1 cellular context compared by ENCODE assay signal in genomic region chr10:12063483-12063818, GRCh38.
TF ChIP-seq lines count a peak whose summit lies in the region.

No MANE protein-coding gene starts in this region.

TF ChIP-seq in H1, 55 proteins besides CTCF, POLR2A, EP300 and RAD21:
- TF ChIP-seq EGR1 (IDR thresholded peaks at IDR 0.05; ENCODE audit: borderline replicate concordance, low read depth, low read length), result no peak
- no peak for TF ChIP-seq ASH2L (IDR thresholded peaks at IDR 0.05; ENCODE audit: low read length)
- no peak for TF ChIP-seq USF2 (IDR thresholded peaks at IDR 0.05; ENCODE audit: low read length)
- TF ChIP-seq POLR2AphosphoS5 (IDR thresholded peaks at IDR 0.05; ENCODE audit: low read depth, low read length), result no peak
- no peak for TF ChIP-seq CBX5 (IDR thresholded peaks at IDR 0.05; ENCODE audit: low read depth, low read length)
- TF ChIP-seq PHF8 (conservative IDR thresholded peaks at IDR 0.05; ENCODE audit: low read depth, low read length), result no peak
- TF ChIP-seq SIN3A (conservative IDR thresholded peaks at IDR 0.05 in 1 of 2, IDR thresholded peaks at IDR 0.05 in 1 of 2; ENCODE audit: low read depth in 1 of 2, low read length in 2 of 2), result no peak
- TF ChIP-seq SUZ12 (IDR thresholded peaks at IDR 0.05; ENCODE audit: low read length), result no peak
- TF ChIP-seq KDM4A (IDR thresholded peaks at IDR 0.05; ENCODE audit: low read depth, low read length, severe bottlenecking), result no peak
- no peak for TF ChIP-seq RNF2 (IDR thresholded peaks at IDR 0.05; ENCODE audit: borderline replicate concordance, low read depth, low read length, missing control alignments, poor library complexity, severe bottlenecking)
- no peak for TF ChIP-seq CBX8 (IDR thresholded peaks at IDR 0.05; ENCODE audit: borderline replicate concordance, low read depth, low read length)
- no peak for TF ChIP-seq BCL11A (IDR thresholded peaks at IDR 0.05; ENCODE audit: low read depth in 2 of 2, low read length in 2 of 2)
- TF ChIP-seq CTBP2 (IDR thresholded peaks at IDR 0.05; ENCODE audit: borderline replicate concordance, insufficient read depth, insufficient read length, low read length), result no peak
- TF ChIP-seq POU5F1 (IDR thresholded peaks at IDR 0.05; ENCODE audit: low read depth, low read length), result no peak
- TF ChIP-seq SRF (IDR thresholded peaks at IDR 0.05; ENCODE audit: low read depth, low read length), result no peak
- TF ChIP-seq SP1 (IDR thresholded peaks at IDR 0.05; ENCODE audit: low read depth, low read length), result no peak
- no peak for TF ChIP-seq GABPA (IDR thresholded peaks at IDR 0.05; ENCODE audit: borderline replicate concordance, insufficient read depth, low read length)
- no peak for TF ChIP-seq YY1 (IDR thresholded peaks at IDR 0.05; ENCODE audit: low read depth, low read length)
- TF ChIP-seq JUN (IDR thresholded peaks at IDR 0.05; ENCODE audit: low read depth, low read length), result no peak
- no peak for TF ChIP-seq ZNF274 (IDR thresholded peaks at IDR 0.05; ENCODE audit: borderline replicate concordance, extremely low read depth, low read length)
